ENCODE assay signal across 14 cellular contexts in the genomic region with DNA sequence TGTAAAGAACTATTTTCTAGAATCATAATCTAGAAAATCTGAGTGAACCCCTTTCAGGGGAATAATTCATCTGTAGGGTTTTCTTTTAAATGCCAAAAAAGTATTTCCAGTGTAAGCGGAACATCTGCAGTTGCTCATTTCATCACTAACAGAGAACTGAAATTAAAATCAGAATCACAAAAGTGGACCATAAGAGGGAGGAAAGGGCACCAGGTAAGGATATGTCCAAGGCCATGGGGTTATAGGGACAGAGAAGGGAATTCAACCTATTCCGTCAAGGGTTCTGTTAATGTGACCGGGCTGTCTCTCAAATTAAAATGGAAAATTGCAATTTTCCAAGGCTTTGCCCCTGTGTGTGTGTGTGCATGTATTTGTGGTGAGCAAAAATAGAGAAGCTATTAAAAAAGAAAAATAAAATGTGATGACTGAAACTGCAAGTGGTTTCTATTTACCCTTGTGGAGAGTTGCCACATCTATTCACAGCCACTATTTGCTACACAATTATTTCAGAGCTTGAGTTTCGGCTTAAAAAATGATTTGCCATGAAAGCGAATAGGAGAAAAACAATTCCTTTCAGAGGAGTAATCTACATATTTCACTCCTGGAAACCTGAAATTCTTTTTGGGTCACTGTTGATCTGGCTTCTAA. TPM values are rescaled to one million over a fixed set of nuclear protein-coding genes. Genes with fewer than 3 reads are reported as not detected.
DNase-seq lines count a peak whose midpoint lies in the region; ATAC-seq, FAIRE-seq and TF ChIP-seq lines count a peak whose summit lies in the region.
"Had no signal": no experiment of that assay in that cellular context is flagged by ENCODE, and none has a peak within 500 bp of the region (broad histone marks: within the 10 kb centered on the region; RNA-seq: fewer than 3 reads in every experiment).

No MANE protein-coding gene starts in this region.

- H3K36me3 ChIP-seq in SK-N-MC (ENCODE audit: insufficient read depth, low read length) (peaks cover 8% of the 10 kb centered on the region), osteoblast (ENCODE audit: insufficient read depth, low read length) (no peaks in the 10 kb centered on the region)

- H3K4me2 ChIP-seq in osteoblast (ENCODE audit: insufficient read depth, low read length), result no peak overlapping the region

- H3K9me3 Mint-ChIP-seq in activated CD4-positive, alpha-beta T cell treated with anti-CD3 and anti-CD28 coated beads, Interleukin-2, amount 10 ng/mL, durations not matched to agents 7 days and 5 days, result no peaks in the 10 kb centered on the region
- H3K9me3 Mint-ChIP-seq: activated T-cell treated with anti-CD3 and anti-CD28 coated beads, Interleukin-2, amount 50 U/mL, for 4 hours; CD4-positive, CD25-positive, alpha-beta regulatory T cell; stimulated activated naive CD8-positive, alpha-beta T cell treated with anti-CD3 and anti-CD28 coated beads, Interleukin-15, amount 100 ng/mL, for 72 hours had no signal

- no peak for TF ChIP-seq POLR2A in GM12892 (IDR thresholded peaks at IDR 0.05; ENCODE audit: low read depth, low read length)
- TF ChIP-seq POLR2A in H54 (IDR thresholded peaks at IDR 0.05; ENCODE audit: low read depth, low read length), result no peak

- peak overlapping the region; percentile 19; the same call in 1 of the 2 replicates for H3K4me3 ChIP-seq in SK-N-MC
- H3K4me3 ChIP-seq in osteoblast (ENCODE audit: insufficient read depth, low read length), result no peak overlapping the region

- H3K4me1 Mint-ChIP-seq in activated CD4-positive, alpha-beta T cell treated with anti-CD3 and anti-CD28 coated beads, Interleukin-2, amount 10 ng/mL, durations not matched to agents 7 days and 5 days, result peaks cover 3% of the 10 kb centered on the region
- H3K4me1 Mint-ChIP-seq: stimulated activated naive CD8-positive, alpha-beta T cell treated with anti-CD3 and anti-CD28 coated beads, Interleukin-15, amount 100 ng/mL, for 72 hours had no signal

- no peak overlapping the region for H3K9ac ChIP-seq in SK-N-MC (ENCODE audit: insufficient read length)

- no peaks in the 10 kb centered on the region for H3K27me3 ChIP-seq in osteoblast (ENCODE audit: insufficient read depth, low read length)

- peaks cover 10% of the 10 kb centered on the region for H4K20me1 ChIP-seq in osteoblast (ENCODE audit: insufficient read depth, low read length)

- ATAC-seq in HG02943 (IDR thresholded peaks at IDR 0.05; ENCODE audit: low read depth, unreplicated experiment), result peak; percentile 53
- ATAC-seq: activated T-cell treated with anti-CD3 and anti-CD28 coated beads, Interleukin-2, amount 50 U/mL, for 4 hours; stimulated activated naive CD8-positive, alpha-beta T cell treated with anti-CD3 and anti-CD28 coated beads, Interleukin-15, amount 100 ng/mL, for 72 hours had no signal

- no peaks in the 10 kb centered on the region for H3K36me3 Mint-ChIP-seq in activated CD4-positive, alpha-beta T cell treated with anti-CD3 and anti-CD28 coated beads, Interleukin-2, amount 10 ng/mL, durations not matched to agents 7 days and 5 days (ENCODE audit: low read depth)
- H3K36me3 Mint-ChIP-seq: CD4-positive, CD25-positive, alpha-beta regulatory T cell had no signal

- no peak for TF ChIP-seq CTCF in osteoblast (IDR thresholded peaks at IDR 0.05; ENCODE audit: extremely low read depth, low read depth, low read length)

- CTCF ChIA-PET in activated CD4-positive, alpha-beta T cell treated with anti-CD3 and anti-CD28 coated beads, Interleukin-2, amount 10 ng/mL, durations not matched to agents 7 days and 5 days (lab: Charles Lee), result no interaction called here

- no peak overlapping the region for H3K4me3 Mint-ChIP-seq in activated CD4-positive, alpha-beta T cell treated with anti-CD3 and anti-CD28 coated beads, Interleukin-2, amount 10 ng/mL, durations not matched to agents 7 days and 5 days
- H3K4me3 Mint-ChIP-seq: activated T-cell treated with anti-CD3 and anti-CD28 coated beads, Interleukin-2, amount 50 U/mL, for 4 hours; CD4-positive, CD25-positive, alpha-beta regulatory T cell; stimulated activated naive CD8-positive, alpha-beta T cell treated with anti-CD3 and anti-CD28 coated beads, Interleukin-15, amount 100 ng/mL, for 72 hours had no signal

- H3K27ac Mint-ChIP-seq in activated CD4-positive, alpha-beta T cell treated with anti-CD3 and anti-CD28 coated beads, Interleukin-2, amount 10 ng/mL, durations not matched to agents 7 days and 5 days, result no peak overlapping the region
- H3K27ac Mint-ChIP-seq: CD4-positive, CD25-positive, alpha-beta regulatory T cell had no signal

- no peak for DNase-seq in GM12892 (ENCODE audit: insufficient read length)
- no peak for DNase-seq in SK-N-MC (ENCODE audit: low read depth, low spot score)
- DNase-seq in osteoblast (ENCODE audit: insufficient read length, low spot score, missing footprints), result no peak
- DNase-seq in GDM1 (lab: John Stamatoyannopoulos, UW), result no peak
- no peak for DNase-seq in activated CD4-positive, alpha-beta T cell treated with anti-CD3 and anti-CD28 coated beads, Interleukin-2, amount 10 ng/mL, durations not matched to agents 7 days and 5 days
- DNase-seq in H54 (ENCODE audit: insufficient read length, low spot score), result no peak
- DNase-seq in LoVo (ENCODE audit: low spot score), result no peak
- DNase-seq: activated T-cell treated with anti-CD3 and anti-CD28 coated beads, Interleukin-2, amount 50 U/mL, for 4 hours; CD4-positive, CD25-positive, alpha-beta regulatory T cell; stimulated activated CD4-positive, alpha-beta T cell treated with anti-CD3 and anti-CD28 coated beads, Interleukin-1b, Interleukin-23, amount 100 ng/mL, for 48 hours; stimulated activated naive CD8-positive, alpha-beta T cell treated with anti-CD3 and anti-CD28 coated beads, Interleukin-15, amount 100 ng/mL, for 72 hours had no signal

- H3K27ac ChIP-seq in SK-N-MC (peak overlapping the region; percentile 92), osteoblast (ENCODE audit: low read depth, low read length) (peak overlapping the region; percentile 7)
- H3K27ac ChIP-seq: HL-60 had no signal

- H2AFZ ChIP-seq in osteoblast (ENCODE audit: low read length), result no peak overlapping the region

- peaks cover 20% of the 10 kb centered on the region for H3K4me1 ChIP-seq in osteoblast (ENCODE audit: insufficient read depth, low read length)

- peak; percentile 21 for FAIRE-seq in GM12892 (lab: Jason Lieb, UNC)
- FAIRE-seq in H54 (lab: Jason Lieb, UNC), result no peak
- FAIRE-seq: TTC549 had no signal

- peaks cover 75% of the 10 kb centered on the region for H3K79me2 ChIP-seq in osteoblast (ENCODE audit: insufficient read depth, low read length)

- no peaks in the 10 kb centered on the region for H3K27me3 Mint-ChIP-seq in activated CD4-positive, alpha-beta T cell treated with anti-CD3 and anti-CD28 coated beads, Interleukin-2, amount 10 ng/mL, durations not matched to agents 7 days and 5 days
- H3K27me3 Mint-ChIP-seq: CD4-positive, CD25-positive, alpha-beta regulatory T cell; stimulated activated naive CD8-positive, alpha-beta T cell treated with anti-CD3 and anti-CD28 coated beads, Interleukin-15, amount 100 ng/mL, for 72 hours had no signal

- POLR2A ChIA-PET in activated CD4-positive, alpha-beta T cell treated with anti-CD3 and anti-CD28 coated beads, Interleukin-2, amount 10 ng/mL, durations not matched to agents 7 days and 5 days (lab: Charles Lee), result no interaction called here

- H3K9me3 ChIP-seq in SK-N-MC (ENCODE audit: low read depth, low read length) (no peaks in the 10 kb centered on the region), osteoblast (ENCODE audit: low read depth, low read length) (no peaks in the 10 kb centered on the region)

RNA-seq across cellular contexts. Expression of gene APP, which starts 53.1 kb away (rescaled TPM):
- 27.9 TPM for polyA plus RNA-seq in GM12892 (2012; ENCODE audit: missing spikeins)
- total RNA-seq in osteoblast, result 344 and 373 TPM in 2 replicates
- 10 to 100 TPM; 31.0 to 31.4 TPM for total RNA-seq in activated CD4-positive, alpha-beta T cell treated with anti-CD3 and anti-CD28 coated beads, Interleukin-2, amount 10 ng/mL, durations not matched to agents 7 days and 5 days

Comparison
In these comparisons a context has a peak if more than half of its experiments do, and no peak if none do; other contexts are left out.
1. RNA of gene APP, which starts 53.1 kb away (total RNA-seq): 344 to 373 TPM in osteoblast; 31.0 to 31.4 TPM in activated CD4-positive, alpha-beta T cell treated with anti-CD3 and anti-CD28 coated beads, Interleukin-2, amount 10 ng/mL, durations not matched to agents 7 days and 5 days; every median in the first group is over 10 times any median in the second.